In genomic region chr9:105447814-105448812, GRCh38 we compare ENCODE assay signal across 8 cellular contexts.
A peak's percentile ranks its signal among the peaks of the same experiment; 100 is the strongest.
DNase-seq lines count a peak whose midpoint lies in the region; ATAC-seq and TF ChIP-seq lines count a peak whose summit lies in the region.

Gene FSD1L, plus strand, starts transcription at chr9:105448034. Its CDS starts 187 bp downstream, at chr9:105448221.

- H3K27ac ChIP-seq in OCI-LY3 (ENCODE audit: low read length) (peak within 1 kb of the TSS; percentile 31), mucosa of rectum (ENCODE audit: low read depth in 2 of 2, low read length in 2 of 2) (peak within 1 kb of the TSS; percentile 51 to 64)

- peaks cover 27% of the 10 kb centered on the region for H3K79me2 ChIP-seq in OCI-LY3 (ENCODE audit: low read length)

- H3K9me3 ChIP-seq in OCI-LY3 (ENCODE audit: insufficient read depth, low read length) (no peaks in the 10 kb centered on the region), mucosa of rectum (ENCODE audit: control insufficient read depth in 2 of 2, low read length in 2 of 2) (no peaks in the 10 kb centered on the region)

- H3K9ac ChIP-seq in OCI-LY3 (ENCODE audit: low read length) (peak within 1 kb of the TSS; percentile 85), mucosa of rectum (ENCODE audit: low read depth in 1 of 2, low read length in 2 of 2) (peak within 1 kb of the TSS; percentile 62 to 64)

- H3K36me3 ChIP-seq in OCI-LY3 (replicated peaks; ENCODE audit: low read depth, low read length) (no peaks in the 10 kb centered on the region), mucosa of rectum (ENCODE audit: control insufficient read depth in 2 of 2, insufficient read depth in 2 of 2, low read length in 2 of 2) (no peaks in the 10 kb centered on the region)

- peak; percentile 95 for ATAC-seq in GM21528 (IDR thresholded peaks at IDR 0.05; ENCODE audit: low FRiP score, unreplicated experiment)

- H3K4me1 ChIP-seq in OCI-LY3 (ENCODE audit: low read length) (peaks cover 12% of the 10 kb centered on the region), mucosa of rectum (ENCODE audit: control insufficient read depth in 2 of 2, insufficient read depth in 2 of 2, low read length in 2 of 2) (peaks cover 4 to 18% of the 10 kb centered on the region in 2 donors)

- DNase-seq in DMS153 treated with DMSO at 0.1 percent for 48 hours (lab: John Stamatoyannopoulos, UW; ENCODE audit: unreplicated experiment), result peak; percentile 92
- DNase-seq in HuH-7 (ENCODE audit: low spot score), result peak; percentile 95
- peak; percentile 64 for DNase-seq in activated T-cell treated with anti-CD3 and anti-CD28 coated beads for 4 hours
- DNase-seq in erythroblast (lab: John Stamatoyannopoulos, UW), result peak; percentile 96 to 97
- DNase-seq in stimulated activated CD8-positive, alpha-beta memory T cell treated with anti-CD3 and anti-CD28 coated beads, Interleukin-4, amount 100 ng/mL, for 48 hours, result peak; percentile 89

- H3K4me3 ChIP-seq in OCI-LY3 (ENCODE audit: low read length) (peak within 1 kb of the TSS; percentile 90), mucosa of rectum (ENCODE audit: low read length in 2 of 2) (peak within 1 kb of the TSS; percentile 81 to 84)

- H3K4me2 ChIP-seq in OCI-LY3 (ENCODE audit: low read length), result peak within 1 kb of the TSS; percentile 87

- peak within 1 kb of the TSS; percentile 98 for H2AFZ ChIP-seq in OCI-LY3 (ENCODE audit: low read depth, low read length)

- no peaks in the 10 kb centered on the region for H4K20me1 ChIP-seq in OCI-LY3 (ENCODE audit: insufficient read depth, low read length)

- TF ChIP-seq CTCF in OCI-LY3 (IDR thresholded peaks at IDR 0.05; ENCODE audit: low read depth, low read length), result peak; percentile 56

- peak; percentile 75 for TF ChIP-seq POLR2A in erythroblast (IDR thresholded peaks at IDR 0.05; ENCODE audit: low read length)

- H3K27me3 ChIP-seq in OCI-LY3 (ENCODE audit: low read depth, low read length) (no peaks in the 10 kb centered on the region), mucosa of rectum (ENCODE audit: control insufficient read depth in 2 of 2, insufficient read depth in 2 of 2, low read length in 2 of 2) (no peaks in the 10 kb centered on the region)

Comparison
In these comparisons a context has a peak if more than half of its experiments do, and no peak if none do; other contexts are left out.
1. Peak in every context shown above with its lines: DNase-seq, ATAC-seq, H3K4me3 ChIP-seq and H3K27ac ChIP-seq.